In the genomic region with DNA sequence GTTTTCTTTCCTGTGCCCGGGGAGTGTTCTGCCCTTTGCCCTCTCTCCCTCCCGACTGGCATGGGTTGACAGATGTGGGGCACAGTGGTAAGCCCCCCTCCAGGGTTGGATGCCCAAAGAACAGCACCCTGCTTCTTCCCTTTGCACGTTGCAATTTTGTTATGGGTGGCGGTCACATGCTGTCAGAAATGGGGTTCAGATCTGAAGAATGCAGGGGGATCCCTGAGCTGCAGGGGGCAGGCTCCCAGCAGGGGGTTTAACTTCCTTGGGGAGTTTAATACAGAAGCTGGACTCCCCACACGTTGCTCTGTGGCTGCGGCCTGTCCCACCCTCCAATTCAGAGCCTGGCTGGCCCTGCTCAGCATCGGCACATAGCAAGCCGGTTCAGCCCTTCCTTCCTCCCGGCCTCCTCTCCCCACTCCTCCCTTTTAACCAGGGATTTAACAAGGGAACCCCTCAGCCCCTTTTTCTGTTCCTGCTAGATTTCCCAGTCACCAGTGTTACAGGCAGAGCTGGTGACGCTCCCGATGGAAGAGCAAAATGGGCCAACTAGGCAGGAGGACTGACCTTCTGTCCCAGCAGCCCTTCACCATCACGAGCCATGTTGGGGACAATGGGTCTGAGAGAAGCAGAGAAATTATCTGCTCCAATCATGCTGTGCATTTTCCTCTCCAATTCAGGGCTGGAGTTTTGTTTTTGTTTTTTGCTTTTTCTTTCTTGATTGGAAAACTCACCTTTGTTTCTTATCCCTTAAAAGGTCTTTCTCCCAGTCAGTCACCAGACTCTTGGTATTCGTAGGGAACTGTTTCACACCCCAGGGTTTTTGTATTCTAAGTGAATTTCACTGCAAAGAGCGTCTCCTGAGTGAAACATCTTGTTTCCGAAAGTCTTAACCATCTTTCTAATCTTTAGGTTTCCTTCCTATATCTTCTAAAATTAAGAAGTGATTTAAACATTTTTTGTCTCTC, we compare ENCODE assay signal across 11 cellular contexts. TPM values are rescaled to one million over a fixed set of nuclear protein-coding genes. Genes with fewer than 3 reads are reported as not detected.
DNase-seq lines count a peak whose midpoint lies in the region; ATAC-seq and TF ChIP-seq lines count a peak whose summit lies in the region.
"Had no signal": no experiment of that assay in that cellular context is flagged by ENCODE, and none has a peak within 500 bp of the region (broad histone marks: within the 10 kb centered on the region; RNA-seq: fewer than 3 reads in every experiment).

No MANE protein-coding gene starts in this region.

- no peak overlapping the region for H3K4ac ChIP-seq in mesenchymal stem cell (ENCODE audit: low read depth in 1 of 2, low read length in 2 of 2)

- H4K91ac ChIP-seq in mesenchymal stem cell (ENCODE audit: low read length): no peak overlapping the region

- no peak overlapping the region for H3K23ac ChIP-seq in mesenchymal stem cell (ENCODE audit: low read length in 2 of 2)

- H2AK5ac ChIP-seq in mesenchymal stem cell (ENCODE audit: low read length, severe bottlenecking): no peak overlapping the region

- H3K36me3 ChIP-seq in KMS-11 (ENCODE audit: insufficient read depth): no peaks in the 10 kb centered on the region
- H3K36me3 ChIP-seq in mesenchymal stem cell (ENCODE audit: control insufficient read depth in 1 of 2, insufficient read depth in 2 of 2, low read depth in 1 of 2, low read length in 2 of 2): peaks cover 0 to 22% of the 10 kb centered on the region in 2 experiments
- H3K36me3 ChIP-seq in stomach smooth muscle (ENCODE audit: control insufficient read depth in 2 of 2, insufficient read depth in 2 of 2, low read length in 2 of 2): peaks cover 0 to 10% of the 10 kb centered on the region in 2 donors
- H3K36me3 ChIP-seq: BLaER1 treated with 17β-estradiol and CSF1 and Interleukin-3, amounts not matched to agents 10 nM and 100 nM; suprapubic skin had no signal

- H3K4me2 ChIP-seq in KMS-11 (peak overlapping the region; percentile 77; the same call in 1 of the 2 replicates), mesenchymal stem cell (ENCODE audit: low read length, poor library complexity, severe bottlenecking) (no peak overlapping the region)
- H3K4me2 ChIP-seq: BLaER1 treated with 17β-estradiol and CSF1 and Interleukin-3, amounts not matched to agents 10 nM and 100 nM had no signal

- no peaks in the 10 kb centered on the region for H3K27me3 ChIP-seq in KMS-11 (ENCODE audit: insufficient read depth, low read depth)
- peaks cover 3 to 85% of the 10 kb centered on the region in 2 experiments for H3K27me3 ChIP-seq in mesenchymal stem cell (ENCODE audit: control insufficient read depth in 1 of 2, insufficient read depth in 1 of 2, low read length in 2 of 2)
- H3K27me3 ChIP-seq in stomach smooth muscle (ENCODE audit: control insufficient read depth in 1 of 2, insufficient read depth in 2 of 2, low read length in 2 of 2): no peaks in the 10 kb centered on the region
- H3K27me3 ChIP-seq in CD4-positive, alpha-beta T cell (ENCODE audit: control insufficient read depth, insufficient read depth, low read length): peaks cover 88% of the 10 kb centered on the region

- no peak overlapping the region for H3K4me3 ChIP-seq in KMS-11 (IDR thresholded peaks at IDR 0.05; ENCODE audit: insufficient read depth, low read depth, low read length)
- H3K4me3 ChIP-seq in mesenchymal stem cell (ENCODE audit: insufficient read depth in 1 of 2, low read depth in 1 of 2, low read length in 2 of 2): no peak overlapping the region
- peak overlapping the region; percentile 45 to 93 for H3K4me3 ChIP-seq in stomach smooth muscle (ENCODE audit: low read length in 2 of 2)
- H3K4me3 ChIP-seq: BLaER1 treated with 17β-estradiol and CSF1 and Interleukin-3, amounts not matched to agents 10 nM and 100 nM; lung; suprapubic skin had no signal

- intact Hi-C loops in CD4-positive, alpha-beta T cell (cut with DNase I, micrococcal nuclease): loop anchor here (5.0 to 10.0 kb wide), 4 partner anchors 599 to 1209 kb away; no protein-coding TSS in a partner anchor

- H3K9me3 ChIP-seq in mesenchymal stem cell (ENCODE audit: control insufficient read depth, low read length) (no peaks in the 10 kb centered on the region), stomach smooth muscle (ENCODE audit: control insufficient read depth in 2 of 2, low read length in 2 of 2) (no peaks in the 10 kb centered on the region)
- H3K9me3 ChIP-seq in CD4-positive, alpha-beta T cell (ENCODE audit: control insufficient read depth, low read length): no peaks in the 10 kb centered on the region
- H3K9me3 ChIP-seq: BLaER1 treated with 17β-estradiol and CSF1 and Interleukin-3, amounts not matched to agents 10 nM and 100 nM; suprapubic skin had no signal

- H2AFZ ChIP-seq in KMS-11 (ENCODE audit: low read depth) (peak overlapping the region; percentile 56; the same call in 1 of the 2 replicates), mesenchymal stem cell (ENCODE audit: low read depth, low read length) (no peak overlapping the region)

- no peaks in the 10 kb centered on the region for H4K20me1 ChIP-seq in KMS-11 (ENCODE audit: insufficient read depth)

- no peak for ATAC-seq in CD4-positive, alpha-beta T cell (ENCODE audit: poor library complexity)

- WGBS in mesenchymal stem cell: 40% methylated on average over 13 of the region's 15 CpGs

- H2BK120ac ChIP-seq in mesenchymal stem cell (ENCODE audit: low read depth, low read length): no peak overlapping the region

- DNase-seq in mesenchymal stem cell (no peak), DMS 273 (lab: John Stamatoyannopoulos, UW; ENCODE audit: unreplicated experiment) (no peak), chondrocyte (ENCODE audit: low spot score) (no peak)
- DNase-seq in CD4-positive, alpha-beta T cell: no peak

- no peak overlapping the region for H3K18ac ChIP-seq in mesenchymal stem cell (ENCODE audit: low read depth in 1 of 2, low read length in 2 of 2)

- H3K4me1 Mint-ChIP-seq in brain (peaks cover 24% of the 10 kb centered on the region), chondrocyte (ENCODE audit: low read depth) (peaks cover 3% of the 10 kb centered on the region)
- peaks cover 21% of the 10 kb centered on the region for H3K4me1 Mint-ChIP-seq in CD4-positive, alpha-beta T cell (ENCODE audit: low read depth)

- peaks cover 92% of the 10 kb centered on the region for H3K27me3 Mint-ChIP-seq in brain
- H3K27me3 Mint-ChIP-seq in CD4-positive, alpha-beta T cell: peaks cover 78% of the 10 kb centered on the region
- peaks cover 67% of the 10 kb centered on the region for H3K27me3 Mint-ChIP-seq in chondrocyte (ENCODE audit: low read depth)

- no peak overlapping the region for H2BK12ac ChIP-seq in mesenchymal stem cell (ENCODE audit: low read length in 2 of 2)

- H3K4me1 ChIP-seq in KMS-11 (ENCODE audit: low read depth, poor library complexity, severe bottlenecking): no peaks in the 10 kb centered on the region
- peaks cover 13% of the 10 kb centered on the region for H3K4me1 ChIP-seq in mesenchymal stem cell (ENCODE audit: control insufficient read depth, insufficient read depth, low read depth, low read length)
- peaks cover 28% of the 10 kb centered on the region for H3K4me1 ChIP-seq in stomach smooth muscle (ENCODE audit: control insufficient read depth, insufficient read depth, low read length)

- no peak overlapping the region for H2BK15ac ChIP-seq in mesenchymal stem cell (ENCODE audit: low read depth, poor library complexity, severe bottlenecking)

- H3K79me1 ChIP-seq in mesenchymal stem cell (replicated peaks; ENCODE audit: low read length, poor library complexity, severe bottlenecking): no peaks in the 10 kb centered on the region

- POLR2A ChIA-PET in CD4-positive, alpha-beta T cell (lab: Charles Lee): interaction anchor here (1.5 kb wide), 1 partner anchor 803 kb away, joined by 5 read pairs; no protein-coding TSS in a partner anchor

- H3K36me3 Mint-ChIP-seq in brain (no peaks in the 10 kb centered on the region), chondrocyte (ENCODE audit: low read depth) (no peaks in the 10 kb centered on the region)
- H3K36me3 Mint-ChIP-seq in CD4-positive, alpha-beta T cell (ENCODE audit: low read depth): no peaks in the 10 kb centered on the region

- TF ChIP-seq CTCF in KMS-11 (conservative IDR thresholded peaks at IDR 0.05; ENCODE audit: low read depth, low read length) (no peak), brain (conservative IDR thresholded peaks at IDR 0.05) (no peak), chondrocyte (IDR thresholded peaks at IDR 0.05) (no peak)
- TF ChIP-seq CTCF in CD4-positive, alpha-beta T cell (IDR thresholded peaks at IDR 0.05): no peak

- H3K79me2 ChIP-seq in KMS-11 (ENCODE audit: insufficient read depth, low read depth): no peaks in the 10 kb centered on the region

- H3K9ac ChIP-seq in KMS-11: no peak overlapping the region
- peak overlapping the region; percentile 35 for H3K9ac ChIP-seq in mesenchymal stem cell (ENCODE audit: low read length)
- H3K9ac ChIP-seq in stomach smooth muscle (ENCODE audit: low read length in 2 of 2): peak overlapping the region; percentile 61 to 89
- H3K9ac ChIP-seq: BLaER1 treated with 17β-estradiol and CSF1 and Interleukin-3, amounts not matched to agents 10 nM and 100 nM had no signal

- H3K27ac ChIP-seq in KMS-11 (no peak overlapping the region), mesenchymal stem cell (ENCODE audit: low read length, poor library complexity, severe bottlenecking) (no peak overlapping the region), stomach smooth muscle (ENCODE audit: low read length) (peak overlapping the region; percentile 93)
- H3K27ac ChIP-seq in CD4-positive, alpha-beta T cell (ENCODE audit: low read depth, low read length): no peak overlapping the region
- H3K27ac ChIP-seq: BLaER1 treated with 17β-estradiol and CSF1 and Interleukin-3, amounts not matched to agents 10 nM and 100 nM; suprapubic skin had no signal

- no peak overlapping the region for H3K14ac ChIP-seq in mesenchymal stem cell (ENCODE audit: low read length in 2 of 2)

- peak overlapping the region in 4 of 5 experiments; percentile 14 to 68 (median 44) for H3K4me3 Mint-ChIP-seq in brain
- no peak overlapping the region for H3K4me3 Mint-ChIP-seq in CD4-positive, alpha-beta T cell
- no peak overlapping the region for H3K4me3 Mint-ChIP-seq in chondrocyte (ENCODE audit: unreplicated experiment)

- peak overlapping the region in 1 of 5 experiments; percentile 32 for H3K27ac Mint-ChIP-seq in brain
- no peak overlapping the region for H3K27ac Mint-ChIP-seq in CD4-positive, alpha-beta T cell
- no peak overlapping the region for H3K27ac Mint-ChIP-seq in chondrocyte (ENCODE audit: unreplicated experiment)

- H4K8ac ChIP-seq in mesenchymal stem cell (ENCODE audit: low read length): no peak overlapping the region

- peaks cover 0 to 11% (median 0%) of the 10 kb centered on the region in 5 experiments for H3K9me3 Mint-ChIP-seq in brain
- no peaks in the 10 kb centered on the region for H3K9me3 Mint-ChIP-seq in CD4-positive, alpha-beta T cell
- H3K9me3 Mint-ChIP-seq in chondrocyte (ENCODE audit: low read depth): no peaks in the 10 kb centered on the region

- CTCF ChIA-PET in CD4-positive, alpha-beta T cell (lab: Charles Lee): interaction anchor here (1.0 to 2.9 kb wide), 10 partner anchors 9 to 802 kb away, joined by 3 to 39 read pairs (median 4); no protein-coding TSS in a partner anchor

- no peak overlapping the region for H2BK5ac ChIP-seq in mesenchymal stem cell (ENCODE audit: low read depth, low read length, poor library complexity, severe bottlenecking)

RNA-seq across cellular contexts. Expression of a gene that starts 6.8 kb away (rescaled TPM):
- 2.6 TPM for polyA plus RNA-seq in brain (ENCODE audit: insufficient read depth, low read depth, low replicate concordance)
- 0.50 TPM for polyA plus RNA-seq in mesenchymal stem cell (2013, experiment 1 of 2)
- polyA plus RNA-seq in mesenchymal stem cell (2013, experiment 2 of 2): 0.33 TPM
- total RNA-seq in CD4-positive, alpha-beta T cell: not detected
- total RNA-seq in chondrocyte: 0.12 to 0.68 TPM in 2 of 3 replicates, not detected in the other
- polyA plus RNA-seq: neural cell had no signal

Comparison
In these comparisons a context has a peak if more than half of its experiments do, and no peak if none do; other contexts are left out.
1. H3K4me3 ChIP-seq: peak in stomach smooth muscle (2 of 2); none in KMS-11 (single experiment) and mesenchymal stem cell (0 of 2).
2. H3K4me3 Mint-ChIP-seq: peak in brain (4 of 5); none in CD4-positive, alpha-beta T cell (single experiment) and chondrocyte (single experiment).